Comparison of ENCODE assay signal across 24 cellular contexts in the genomic region with DNA sequence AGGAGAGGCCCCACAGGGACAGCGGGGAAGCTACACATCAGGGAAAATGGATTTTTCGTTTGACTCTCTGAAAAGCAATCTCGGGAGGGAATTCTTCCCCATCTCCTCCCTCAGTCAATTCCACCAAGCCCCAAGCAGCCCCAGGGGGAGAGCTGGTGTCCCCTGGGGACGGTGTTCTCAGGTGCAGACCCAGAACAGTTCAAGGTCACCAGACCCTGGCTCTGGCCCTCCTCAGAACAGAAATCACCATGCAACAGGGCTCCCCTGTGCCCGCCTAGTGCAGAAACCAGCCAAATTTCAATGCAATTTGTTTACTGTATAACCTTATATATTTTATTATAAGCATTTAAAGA.
"Had no signal": no experiment of that assay in that cellular context is flagged by ENCODE, and none has a peak within 500 bp of the region (broad histone marks: within the 10 kb centered on the region; RNA-seq: fewer than 3 reads in every experiment).

No MANE protein-coding gene starts in this region.

- H3K9me3 Mint-ChIP-seq: activated B cell treated with CpG ODN at 0.5 μM for 24 hours; activated CD4-positive, alpha-beta memory T cell treated with anti-CD3 and anti-CD28 coated beads, Interleukin-2, amount 10 ng/mL, durations not matched to agents 7 days and 5 days; memory B cell; stimulated activated effector memory CD8-positive, alpha-beta T cell treated with anti-CD3 and anti-CD28 coated beads, Interleukin-12 subunit alpha, Interleukin-12 subunit beta, amount 100 ng/mL, for 72 hours had no signal

- H3K4me1 ChIP-seq: ascending aorta, breast epithelium, esophagus muscularis mucosa, stomach, upper lobe of left lung had no signal

- H3K27ac Mint-ChIP-seq: activated B cell treated with CpG ODN at 0.5 μM for 24 hours; activated CD4-positive, alpha-beta memory T cell treated with anti-CD3 and anti-CD28 coated beads, Interleukin-2, amount 10 ng/mL, durations not matched to agents 7 days and 5 days; memory B cell; naive thymus-derived CD4-positive, alpha-beta T cell; stimulated activated effector memory CD8-positive, alpha-beta T cell treated with anti-CD3 and anti-CD28 coated beads, Interleukin-12 subunit alpha, Interleukin-12 subunit beta, amount 100 ng/mL, for 72 hours had no signal

- H3K4me3 ChIP-seq: ascending aorta, breast epithelium, esophagus muscularis mucosa, heart right ventricle, ovary, smooth muscle cell, stomach, upper lobe of left lung had no signal

- H3K9me3 ChIP-seq: ascending aorta, breast epithelium, esophagus muscularis mucosa, heart right ventricle, ovary, stomach, upper lobe of left lung had no signal

- DNase-seq: activated B cell treated with CpG ODN at 0.5 μM for 24 hours; activated CD4-positive, alpha-beta T cell treated with anti-CD3 and anti-CD28 coated beads for 4 hours; activated effector memory CD4-positive, alpha-beta T cell treated with anti-CD3 and anti-CD28 coated beads, Interleukin-2, amount 50 U/mL, for 16 hours; activated naive CD4-positive, alpha-beta T cell treated with anti-CD3 and anti-CD28 coated beads, Interleukin-2, amount 50 U/mL, for 16 hours; activated T-cell treated with anti-CD3 and anti-CD28 coated beads, Interleukin-2, amount 50 U/mL, for 48 hours; cerebellar nuclear complex; effector CD8-positive, alpha-beta T cell; heart right ventricle; left ventricle myocardium superior; naive thymus-derived CD4-positive, alpha-beta T cell; ovary; stimulated activated CD4-positive, alpha-beta T cell treated with anti-CD3 and anti-CD28 coated beads, Interleukin-4, amount 100 ng/mL, for 24 hours; stomach; upper lobe of left lung had no signal

- FAIRE-seq: endothelial cell of umbilical vein, TTC549 had no signal

- H3K36me3 ChIP-seq: breast epithelium, ovary, stomach, upper lobe of left lung had no signal

- H3K27me3 Mint-ChIP-seq: activated B cell treated with CpG ODN at 0.5 μM for 24 hours had no signal

- H3K27ac ChIP-seq: ascending aorta, breast epithelium, esophagus muscularis mucosa, heart right ventricle, ovary, stomach, upper lobe of left lung had no signal

- H3K27me3 ChIP-seq: ascending aorta, breast epithelium, esophagus muscularis mucosa, heart right ventricle, ovary, stomach, upper lobe of left lung had no signal

- H3K36me3 Mint-ChIP-seq: memory B cell; stimulated activated effector memory CD8-positive, alpha-beta T cell treated with anti-CD3 and anti-CD28 coated beads, Interleukin-12 subunit alpha, Interleukin-12 subunit beta, amount 100 ng/mL, for 72 hours had no signal

- ATAC-seq: naive thymus-derived CD4-positive, alpha-beta T cell; sciatic nerve; stimulated activated effector memory CD8-positive, alpha-beta T cell treated with anti-CD3 and anti-CD28 coated beads, Interleukin-12 subunit alpha, Interleukin-12 subunit beta, amount 100 ng/mL, for 72 hours had no signal

- H3K4me3 Mint-ChIP-seq: activated B cell treated with CpG ODN at 0.5 μM for 24 hours; activated CD4-positive, alpha-beta memory T cell treated with anti-CD3 and anti-CD28 coated beads, Interleukin-2, amount 10 ng/mL, durations not matched to agents 7 days and 5 days; memory B cell; naive thymus-derived CD4-positive, alpha-beta T cell; stimulated activated effector memory CD8-positive, alpha-beta T cell treated with anti-CD3 and anti-CD28 coated beads, Interleukin-12 subunit alpha, Interleukin-12 subunit beta, amount 100 ng/mL, for 72 hours had no signal

- H3K4me2 ChIP-seq: smooth muscle cell had no signal
